Comparison of ENCODE assay signal across 13 cellular contexts in the genomic region with DNA sequence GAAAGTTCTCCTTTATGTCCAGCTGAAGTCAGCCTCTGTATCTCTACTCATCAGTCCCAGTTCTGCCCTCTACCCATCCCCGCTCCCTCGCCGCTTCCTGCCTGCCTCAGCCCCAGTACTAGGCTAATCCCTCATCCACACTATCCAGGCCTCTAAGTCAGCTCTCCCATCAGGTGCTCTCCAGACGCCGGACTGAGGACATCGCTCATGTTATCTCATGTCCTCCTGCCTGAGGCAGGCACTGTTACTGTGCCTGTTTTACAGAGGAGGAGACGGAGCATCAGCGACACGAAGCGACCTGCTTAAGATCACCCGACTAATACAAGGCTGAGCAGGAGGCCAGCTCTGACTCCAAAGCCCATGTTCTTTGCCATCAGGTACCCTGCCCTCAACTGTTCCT. TPM values are rescaled to one million over a fixed set of nuclear protein-coding genes. Genes with fewer than 3 reads are reported as not detected.
"Had no signal": no experiment of that assay in that cellular context is flagged by ENCODE, and none has a peak within 500 bp of the region (broad histone marks: within the 10 kb centered on the region; RNA-seq: fewer than 3 reads in every experiment).

No MANE protein-coding gene starts in this region.

- DNase-seq: activated CD4-positive, alpha-beta T cell treated with anti-CD3 and anti-CD28 coated beads, Interleukin-2, amount 50 U/mL, for 1 hour; anterior cingulate cortex; foreskin fibroblast; glutamatergic neuron; left cardiac atrium; lower lobe of right lung; stimulated activated CD4-positive, alpha-beta T cell treated with anti-CD3 and anti-CD28 coated beads, Interleukin-4, amount 100 ng/mL, for 1 hour had no signal

- ATAC-seq: left cardiac atrium, lower lobe of right lung, WTC11 had no signal

- H3K36me3 Mint-ChIP-seq: T-cell, WTC11 had no signal

- H3K9me3 Mint-ChIP-seq: activated T-helper 1 cell treated with anti-CD3 and anti-CD28 coated beads, Interleukin-12 subunit alpha, Interleukin-12 subunit beta, Interleukin-2, Interleukin-4 antibody, amounts not matched to agents 30 ng/mL and 10 ng/mL and 1 ng/mL, durations not matched to agents 14 hours and 24 hours and 36 hours; T-cell had no signal

- H3K9me3 ChIP-seq: lower lobe of right lung, vagina had no signal

- H3K27me3 Mint-ChIP-seq: T-cell had no signal

- H3K4me3 Mint-ChIP-seq: activated naive CD4-positive, alpha-beta T cell treated with anti-CD3 and anti-CD28 coated beads for 36 hours; activated T-helper 1 cell treated with anti-CD3 and anti-CD28 coated beads, Interleukin-12 subunit alpha, Interleukin-12 subunit beta, Interleukin-2, Interleukin-4 antibody, amounts not matched to agents 30 ng/mL and 10 ng/mL and 1 ng/mL, durations not matched to agents 14 hours and 24 hours and 36 hours; WTC11 had no signal

- H3K27ac Mint-ChIP-seq: activated T-helper 1 cell treated with anti-CD3 and anti-CD28 coated beads, Interleukin-12 subunit alpha, Interleukin-12 subunit beta, Interleukin-2, Interleukin-4 antibody, amounts not matched to agents 30 ng/mL and 10 ng/mL and 1 ng/mL, durations not matched to agents 14 hours and 24 hours and 36 hours; WTC11 had no signal

RNA-seq across cellular contexts. Expression of a gene that starts 57.3 kb away (rescaled TPM):
- total RNA-seq: cerebellum had no signal
